In the genomic region with DNA sequence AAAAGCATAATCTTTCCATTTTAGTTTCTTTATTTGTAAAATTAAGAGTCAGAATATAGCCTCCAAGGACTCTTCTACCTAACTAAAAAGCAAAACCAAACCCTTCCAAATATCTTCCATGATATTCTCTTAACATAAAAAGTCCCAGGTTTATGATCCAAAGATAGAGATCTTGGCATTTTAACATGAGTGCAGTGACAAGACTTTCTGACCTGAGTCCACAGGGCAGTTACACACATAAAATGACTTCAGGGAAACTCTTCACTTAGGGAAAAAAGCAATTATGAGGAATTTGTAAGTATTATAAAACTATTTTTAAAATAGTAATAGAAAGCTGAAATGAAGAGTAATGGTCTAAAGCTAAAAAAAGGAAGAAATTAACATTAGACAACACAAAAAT, we compare ENCODE assay signal across 7 cellular contexts.
"Had no signal": no experiment of that assay in that cellular context is flagged by ENCODE, and none has a peak within 500 bp of the region (broad histone marks: within the 10 kb centered on the region; RNA-seq: fewer than 3 reads in every experiment).

No MANE protein-coding gene starts in this region.

- H3K36me3 ChIP-seq: HAP-1 had no signal

- ATAC-seq: HCT116 had no signal

- H2AFZ ChIP-seq: GM23248 had no signal

- H3K9me3 ChIP-seq: HAP-1 had no signal

- H3K27ac ChIP-seq: GM23248 had no signal

- H3K9ac ChIP-seq: GM23248 had no signal

- H3K4me3 ChIP-seq: GM23248, HAP-1 had no signal

- DNase-seq: GM23248, GOT3, H7, HFFc6, IMR-90 had no signal
